9 cellular contexts compared by ENCODE assay signal in genomic region chr13:49560270-49561063, GRCh38. TPM values are rescaled to one million over a fixed set of nuclear protein-coding genes. Genes with fewer than 3 reads are reported as not detected.
DNase-seq lines count a peak whose midpoint lies in the region; ATAC-seq, FAIRE-seq and TF ChIP-seq lines count a peak whose summit lies in the region.
"Had no signal": no experiment of that assay in that cellular context is flagged by ENCODE, and none has a peak within 500 bp of the region (broad histone marks: within the 10 kb centered on the region; RNA-seq: fewer than 3 reads in every experiment).

No MANE protein-coding gene starts in this region.

- POLR2A ChIA-PET in HEK293 (lab: Yijun Ruan, JAX): interaction anchor here (0.7 to 0.8 kb wide), 2 partner anchors 116 to 603 kb away, joined by 3 read pairs; partner anchors contain the start of genes CAB39L and SETDB2

- no peak overlapping the region for H3K9ac ChIP-seq in kidney (ENCODE audit: low read length in 2 of 2)

- peaks cover 7% of the 10 kb centered on the region; the same call in 1 of the 2 replicates for H3K4me1 ChIP-seq in HEK293 (ENCODE audit: control insufficient read depth, insufficient read depth, low read length)
- H3K4me1 ChIP-seq in kidney (ENCODE audit: control insufficient read depth in 1 of 2, insufficient read depth in 1 of 2, low read depth in 1 of 2, low read length in 2 of 2): peaks cover 0 to 9% of the 10 kb centered on the region in 2 donors

- CTCF ChIA-PET in HEK293 (lab: Yijun Ruan, JAX): interaction anchor here (0.6 to 1.4 kb wide), 7 partner anchors 18 to 579 kb away, joined by 3 to 4 read pairs (median 3); no protein-coding TSS in a partner anchor

- TF ChIP-seq CTCF in 22Rv1 (IDR thresholded peaks at IDR 0.05) (peak; percentile 25), HEK293 (tag by site-specific recombination; IDR thresholded peaks at IDR 0.05) (no peak), kidney (IDR thresholded peaks at IDR 0.05; ENCODE audit: borderline replicate concordance, extremely low read depth, insufficient read depth) (peak; percentile 12)

- H3K36me3 ChIP-seq in HEK293 (ENCODE audit: control insufficient read depth in 2 of 2, insufficient read depth in 1 of 2, low read length in 2 of 2): peaks cover 6 to 21% of the 10 kb centered on the region in 2 experiments
- H3K36me3 ChIP-seq in kidney (ENCODE audit: control insufficient read depth in 1 of 2, insufficient read depth in 2 of 2, low read length in 2 of 2): peaks cover 0 to 9% of the 10 kb centered on the region in 2 donors

- no peaks in the 10 kb centered on the region for H3K9me3 ChIP-seq in HEK293 (ENCODE audit: control insufficient read depth, insufficient read depth, low read depth, low read length)
- H3K9me3 ChIP-seq in kidney (ENCODE audit: control insufficient read depth in 1 of 2, low read length in 2 of 2): no peaks in the 10 kb centered on the region

- FAIRE-seq in kidney (lab: Jason Lieb, UNC): peak; percentile 63

- DNase-seq in amniotic epithelial cell (ENCODE audit: low read depth) (peak; percentile 89), kidney (no peak), Kasumi-1 (lab: John Stamatoyannopoulos, UW) (no peak), sciatic nerve (ENCODE audit: low spot score) (no peak)
- no peak for DNase-seq in stimulated activated CD4-positive, alpha-beta T cell treated with anti-CD3 and anti-CD28 coated beads, Interleukin-4, amount 100 ng/mL, for 24 hours
- DNase-seq: activated T-cell treated with anti-CD3 and anti-CD28 coated beads, Interleukin-2, amount 50 U/mL, for 48 hours had no signal

- H3K27ac ChIP-seq in 22Rv1 (no peak overlapping the region), HEK293 (ENCODE audit: extremely low read depth, low read depth, low read length) (no peak overlapping the region), kidney (ENCODE audit: low read depth in 2 of 2, low read length in 2 of 2) (peak overlapping the region in 1 of 2 donors; percentile 81)

- intact Hi-C loops in kidney (cut with DNase I) (no loop called here), sciatic nerve (cut with DNase I) (no loop called here)

- ATAC-seq in sciatic nerve (no peak), HG03342 (IDR thresholded peaks at IDR 0.05; ENCODE audit: unreplicated experiment) (no peak)

- no peak overlapping the region for H3K4me3 ChIP-seq in HEK293 (ENCODE audit: low read depth, low read length)
- peak overlapping the region; percentile 7 to 55 for H3K4me3 ChIP-seq in kidney (ENCODE audit: low read length in 2 of 2)

TF ChIP-seq in HEK293, 187 proteins besides CTCF, POLR2A, EP300 and RAD21:
- TF ChIP-seq ZNF664 (tag by site-specific recombination; IDR thresholded peaks at IDR 0.05): no peak
- peak; percentile 54 for TF ChIP-seq FEZF1 (tag by site-specific recombination; IDR thresholded peaks at IDR 0.05)
- TF ChIP-seq, protein P1, sequence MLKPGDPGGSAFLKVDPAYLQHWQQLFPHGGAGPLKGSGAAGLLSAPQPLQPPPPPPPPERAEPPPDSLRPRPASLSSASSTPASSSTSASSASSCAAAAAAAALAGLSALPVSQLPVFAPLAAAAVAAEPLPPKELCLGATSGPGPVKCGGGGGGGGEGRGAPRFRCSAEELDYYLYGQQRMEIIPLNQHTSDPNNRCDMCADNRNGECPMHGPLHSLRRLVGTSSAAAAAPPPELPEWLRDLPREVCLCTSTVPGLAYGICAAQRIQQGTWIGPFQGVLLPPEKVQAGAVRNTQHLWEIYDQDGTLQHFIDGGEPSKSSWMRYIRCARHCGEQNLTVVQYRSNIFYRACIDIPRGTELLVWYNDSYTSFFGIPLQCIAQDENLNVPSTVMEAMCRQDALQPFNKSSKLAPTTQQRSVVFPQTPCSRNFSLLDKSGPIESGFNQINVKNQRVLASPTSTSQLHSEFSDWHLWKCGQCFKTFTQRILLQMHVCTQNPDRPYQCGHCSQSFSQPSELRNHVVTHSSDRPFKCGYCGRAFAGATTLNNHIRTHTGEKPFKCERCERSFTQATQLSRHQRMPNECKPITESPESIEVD (tag by site-specific recombination; IDR thresholded peaks at IDR 0.05): 0 out of 2 replicates have a peak, but pooled peaks have one; percentile 9
- TF ChIP-seq GLIS2 (tag by site-specific recombination; IDR thresholded peaks at IDR 0.05): no peak

RNA-seq across cellular contexts. Expression of gene RCBTB1, which starts 24.9 kb away (rescaled TPM):
- total RNA-seq in kidney (18.9 TPM), sciatic nerve (18.9 TPM)
- 14.8 TPM for polyA plus RNA-seq in kidney (ENCODE audit: insufficient read depth, low read depth, low replicate concordance)
